9 cellular contexts compared by ENCODE assay signal in genomic region chr1:221840511-221841243, GRCh38.
DNase-seq lines count a peak whose midpoint lies in the region; ATAC-seq and TF ChIP-seq lines count a peak whose summit lies in the region.
"Had no signal": no experiment of that assay in that cellular context is flagged by ENCODE, and none has a peak within 500 bp of the region (broad histone marks: within the 10 kb centered on the region; RNA-seq: fewer than 3 reads in every experiment).

No MANE protein-coding gene starts in this region.

- H3K4me3 Mint-ChIP-seq in neural crest cell (no peak overlapping the region), neural progenitor cell (no peak overlapping the region)

- intact Hi-C loops in body of pancreas (cut with DNase I), result no loop called here

- H3K27ac ChIP-seq in body of pancreas (peak overlapping the region in 1 of 4 donors; percentile 48), neural progenitor cell (no peak overlapping the region)
- H3K27ac ChIP-seq: neutrophil had no signal

- H3K79me2 ChIP-seq in neural progenitor cell (ENCODE audit: low read depth), result no peaks in the 10 kb centered on the region

- no peaks in the 10 kb centered on the region for H3K27me3 ChIP-seq in body of pancreas
- H3K27me3 ChIP-seq in neural progenitor cell, result no peaks in the 10 kb centered on the region

- ATAC-seq in GM18907 (IDR thresholded peaks at IDR 0.05; ENCODE audit: unreplicated experiment) (peak; percentile 60), HG02973 (IDR thresholded peaks at IDR 0.05; ENCODE audit: unreplicated experiment) (peak; percentile 30), body of pancreas (peak; percentile 22), HG03025 (IDR thresholded peaks at IDR 0.05; ENCODE audit: low FRiP score, unreplicated experiment) (no peak)

- peak overlapping the region; percentile 67 for H3K27ac Mint-ChIP-seq in neural crest cell (ENCODE audit: unreplicated experiment)
- no peak overlapping the region for H3K27ac Mint-ChIP-seq in neural progenitor cell

- H3K27me3 Mint-ChIP-seq in neural crest cell (ENCODE audit: low read depth) (peaks cover 9% of the 10 kb centered on the region), neural progenitor cell (ENCODE audit: insufficient read depth, low read depth) (peaks cover 9% of the 10 kb centered on the region)

- H3K4me1 ChIP-seq in body of pancreas (peaks cover 18% of the 10 kb centered on the region), neural progenitor cell (no peaks in the 10 kb centered on the region)

- H3K4me1 Mint-ChIP-seq in neural crest cell (no peaks in the 10 kb centered on the region), neural progenitor cell (no peaks in the 10 kb centered on the region)

- no peaks in the 10 kb centered on the region for H3K9me3 Mint-ChIP-seq in neural crest cell
- H3K9me3 Mint-ChIP-seq in neural progenitor cell, result no peaks in the 10 kb centered on the region

- H2AFZ ChIP-seq in neural progenitor cell (replicated peaks), result no peak overlapping the region

- H3K36me3 Mint-ChIP-seq in neural crest cell (ENCODE audit: low read depth) (no peaks in the 10 kb centered on the region), neural progenitor cell (no peaks in the 10 kb centered on the region)

- WGBS in body of pancreas, 2 donors, result 81 to 89% methylated on average over 5 of the region's 5 CpGs

- TF ChIP-seq POLR2A in body of pancreas (IDR thresholded peaks at IDR 0.05), result no peak

- no peak overlapping the region for H3K9ac ChIP-seq in neural progenitor cell

- H4K20me1 ChIP-seq in neural progenitor cell (ENCODE audit: low read depth), result no peaks in the 10 kb centered on the region

- H3K36me3 ChIP-seq in body of pancreas (replicated peaks in 1 of 2; ENCODE audit: insufficient read depth in 1 of 2, low read depth in 2 of 2) (no peaks in the 10 kb centered on the region), neural progenitor cell (no peaks in the 10 kb centered on the region)
- H3K36me3 ChIP-seq: neutrophil had no signal

- no peak for TF ChIP-seq CTCF in body of pancreas (IDR thresholded peaks at IDR 0.05)
- TF ChIP-seq CTCF in neural crest cell (conservative IDR thresholded peaks at IDR 0.05), result no peak
- TF ChIP-seq CTCF in neural progenitor cell (IDR thresholded peaks at IDR 0.05), result no peak

- no peak overlapping the region for H3K4me2 ChIP-seq in neural progenitor cell

- H3F3A ChIP-seq in neural progenitor cell (ENCODE audit: low read depth), result no peaks in the 10 kb centered on the region

- H3K9me3 ChIP-seq in body of pancreas (no peaks in the 10 kb centered on the region), neural progenitor cell (ENCODE audit: low read depth) (no peaks in the 10 kb centered on the region)
- H3K9me3 ChIP-seq: neutrophil had no signal

- no peak for DNase-seq in body of pancreas
- no peak for DNase-seq in neural crest cell (ENCODE audit: low read depth, low spot score)
- DNase-seq in neural progenitor cell (ENCODE audit: low spot score), result no peak
- no peak for DNase-seq in Ammon's horn (ENCODE audit: low spot score)
- DNase-seq in SKM-1 treated with dmso at 0.1 percent for 144 hours (lab: John Stamatoyannopoulos, UW; ENCODE audit: unreplicated experiment), result no peak

- H3K4me3 ChIP-seq in body of pancreas, result no peak overlapping the region
- no peak overlapping the region for H3K4me3 ChIP-seq in neural progenitor cell
